9 cellular contexts compared by ENCODE assay signal in the genomic region with DNA sequence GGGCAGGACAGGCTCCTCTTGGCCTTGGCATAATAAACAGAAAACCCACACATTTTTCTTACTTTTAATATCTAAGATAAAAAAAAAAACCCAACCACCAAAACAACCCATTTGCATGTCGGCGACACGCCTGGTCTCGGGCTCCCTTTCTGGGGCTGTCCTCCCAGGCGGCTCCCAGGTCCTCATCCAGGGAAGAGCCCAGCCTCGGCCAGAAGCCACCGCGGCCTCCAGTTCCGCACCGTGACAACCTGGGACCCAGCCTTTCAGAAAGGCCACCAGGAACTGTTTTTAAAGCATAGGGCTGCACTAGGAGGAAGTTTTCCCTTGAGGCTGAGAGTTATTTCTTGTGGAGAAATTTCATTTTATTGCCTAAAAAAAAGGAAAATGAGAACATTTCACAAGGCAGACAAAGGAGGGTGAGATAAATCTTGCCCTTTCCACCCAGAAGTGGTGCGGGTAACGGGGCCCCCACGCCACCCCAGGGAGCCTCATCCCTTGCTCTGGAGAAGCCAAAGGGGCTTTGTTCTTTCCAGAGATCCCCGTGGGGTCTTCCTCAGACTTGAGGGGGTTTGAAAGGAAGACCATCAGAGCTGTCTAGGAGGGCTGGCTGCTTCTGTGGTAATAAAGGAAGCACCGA. TPM values are rescaled to one million over a fixed set of nuclear protein-coding genes. Genes with fewer than 3 reads are reported as not detected.
DNase-seq lines count a peak whose midpoint lies in the region; ATAC-seq and TF ChIP-seq lines count a peak whose summit lies in the region.
"Had no signal": no experiment of that assay in that cellular context is flagged by ENCODE, and none has a peak within 500 bp of the region (broad histone marks: within the 10 kb centered on the region; RNA-seq: fewer than 3 reads in every experiment).

No MANE protein-coding gene starts in this region.

- no peak for TF ChIP-seq EP300 in gastroesophageal sphincter (IDR thresholded peaks at IDR 0.05)

- H3K79me2 ChIP-seq in PC-9 (ENCODE audit: low read depth): no peaks in the 10 kb centered on the region

- WGBS in gastroesophageal sphincter (ENCODE audit: low coverage in 1 of 2), 2 donors: 75 to 79% methylated on average over 8 to 13 of the region's 15 CpGs

- peaks cover 26% of the 10 kb centered on the region for H3K36me3 Mint-ChIP-seq in nephron (ENCODE audit: low read depth)
- no peaks in the 10 kb centered on the region for H3K36me3 Mint-ChIP-seq in type B pancreatic cell
- H3K36me3 Mint-ChIP-seq: CD8-positive, alpha-beta memory T cell had no signal

- no peak for TF ChIP-seq POLR2A in gastroesophageal sphincter (IDR thresholded peaks at IDR 0.05)

- H3K27me3 Mint-ChIP-seq in nephron (ENCODE audit: low read depth): no peaks in the 10 kb centered on the region
- no peaks in the 10 kb centered on the region for H3K27me3 Mint-ChIP-seq in type B pancreatic cell

- DNase-seq in PC-9 (no peak), type B pancreatic cell (ENCODE audit: extremely low spot score, unreplicated experiment) (no peak), RPMI8226 (no peak), NCI-H2196 treated with DMSO at 0.1 percent for 48 hours (lab: John Stamatoyannopoulos, UW; ENCODE audit: unreplicated experiment) (no peak)

- TF ChIP-seq CTCF in PC-9 (conservative IDR thresholded peaks at IDR 0.05) (no peak), gastroesophageal sphincter (IDR thresholded peaks at IDR 0.05) (no peak), nephron (IDR thresholded peaks at IDR 0.05; ENCODE audit: unreplicated experiment in 3 of 3) (no peak), type B pancreatic cell (conservative IDR thresholded peaks at IDR 0.05) (no peak)

- H3K27ac ChIP-seq in PC-9 (no peak overlapping the region), gastroesophageal sphincter (peak overlapping the region; percentile 59 to 85 (median 84))

- peaks cover 5% of the 10 kb centered on the region for H3K4me1 ChIP-seq in PC-9 (replicated peaks; ENCODE audit: insufficient read depth)
- peaks cover 0 to 31% (median 15%) of the 10 kb centered on the region in 3 donors for H3K4me1 ChIP-seq in gastroesophageal sphincter

- intact Hi-C loops in PC-9 (cut with micrococcal nuclease; ENCODE audit: unreplicated experiment): loop anchor here (1.0 to 5.0 kb wide), 7 partner anchors 43 to 1134 kb away; partner anchors contain the start of gene NDUFB2

- H3K4me1 Mint-ChIP-seq in nephron (peaks cover 11% of the 10 kb centered on the region), type B pancreatic cell (ENCODE audit: unreplicated experiment) (peaks cover 11% of the 10 kb centered on the region)

- H3K9me2 ChIP-seq in PC-9 (ENCODE audit: insufficient read depth): no peaks in the 10 kb centered on the region

- CTCF ChIA-PET in PC-9 (lab: Charles Lee): interaction anchor here (0.5 to 2.2 kb wide), 8 partner anchors 82 to 496 kb away, joined by 3 to 18 read pairs (median 3); partner anchors contain the start of gene MRPS33

- H3K36me3 ChIP-seq in PC-9 (ENCODE audit: low read depth): no peaks in the 10 kb centered on the region
- peaks cover 0 to 41% of the 10 kb centered on the region in 2 donors for H3K36me3 ChIP-seq in gastroesophageal sphincter

- POLR2A ChIA-PET in PC-9 (lab: Charles Lee; ENCODE audit: unreplicated experiment): no interaction called here

- no peaks in the 10 kb centered on the region for H4K20me1 ChIP-seq in PC-9 (ENCODE audit: insufficient read depth)

- H3K9me3 Mint-ChIP-seq in nephron (no peaks in the 10 kb centered on the region), type B pancreatic cell (no peaks in the 10 kb centered on the region)
- H3K9me3 Mint-ChIP-seq: CD8-positive, alpha-beta memory T cell had no signal

- peak overlapping the region; percentile 70 for H2AFZ ChIP-seq in PC-9

- ATAC-seq in gastroesophageal sphincter (peak; percentile 1), HG03439 (IDR thresholded peaks at IDR 0.05; ENCODE audit: unreplicated experiment) (no peak)

- 0 out of 2 replicates have a peak, but pooled peaks cover 4% of the 10 kb centered on the region for H3F3A ChIP-seq in PC-9 (ENCODE audit: insufficient read depth, low read depth)

- H3K4me3 Mint-ChIP-seq in nephron (no peak overlapping the region), type B pancreatic cell (no peak overlapping the region)
- H3K4me3 Mint-ChIP-seq: activated CD8-positive, alpha-beta T cell treated with anti-CD3 and anti-CD28 coated beads, Interleukin-2, amount 10 ng/mL, durations not matched to agents 7 days and 5 days had no signal

- H3K9me3 ChIP-seq in PC-9 (ENCODE audit: insufficient read depth, low read depth) (no peaks in the 10 kb centered on the region), gastroesophageal sphincter (no peaks in the 10 kb centered on the region)

- no TSS peak for BruUV-seq in PC-9 (replicated peaks; lab: Mats Ljungman, UMichigan)

- 0 out of 2 replicates have a peak overlapping the region, but pooled peaks have one; percentile 31 for H3K4me2 ChIP-seq in PC-9

- H3K27me3 ChIP-seq in PC-9 (ENCODE audit: insufficient read depth, low read depth): no peaks in the 10 kb centered on the region
- no peaks in the 10 kb centered on the region for H3K27me3 ChIP-seq in gastroesophageal sphincter

- H3K4me3 ChIP-seq in PC-9 (no peak overlapping the region), gastroesophageal sphincter (no peak overlapping the region)

- peak overlapping the region; percentile 62 to 94 (median 83) for H3K27ac Mint-ChIP-seq in nephron
- H3K27ac Mint-ChIP-seq in type B pancreatic cell: peak overlapping the region; percentile 64
- H3K27ac Mint-ChIP-seq: activated CD8-positive, alpha-beta T cell treated with anti-CD3 and anti-CD28 coated beads, Interleukin-2, amount 10 ng/mL, durations not matched to agents 7 days and 5 days had no signal

RNA-seq across cellular contexts. Expression of gene MKRN1, which starts 39.2 kb away (rescaled TPM):
- 166 and 182 TPM in 2 replicates for total RNA-seq in PC-9 (2021)
- total RNA-seq in gastroesophageal sphincter: 100 to 1,000 TPM in 1 of 4 donors, 10 to 100 TPM in 3; 66.6 to 122 (median 87.5) TPM
- 98.6 and 127 TPM in 2 replicates for total RNA-seq in type B pancreatic cell (ENCODE audit: low replicate concordance)
